Comparison of ENCODE assay signal across 8 cellular contexts in genomic region chr20:46089076-46089337, GRCh38. TPM values are rescaled to one million over a fixed set of nuclear protein-coding genes. Genes with fewer than 3 reads are reported as not detected.
DNase-seq lines count a peak whose midpoint lies in the region; ATAC-seq and TF ChIP-seq lines count a peak whose summit lies in the region.

No MANE protein-coding gene starts in this region.

- H3K27me3 ChIP-seq in HUES6 (ENCODE audit: control insufficient read depth, insufficient read depth, low read length) = no peaks in the 10 kb centered on the region

- peak overlapping the region; percentile 95 for H3K4me3 ChIP-seq in HUES6 (ENCODE audit: low read depth, low read length)
- H3K4me3 ChIP-seq in cardiac fibroblast (replicated peaks in 1 of 2; ENCODE audit: low read depth in 2 of 2, low read length in 2 of 2) = peak overlapping the region; percentile 86 to 88
- H3K4me3 ChIP-seq in mucosa of descending colon = peak overlapping the region; percentile 63

- peak overlapping the region; percentile 96; the same call in 1 of the 2 replicates for H3K27ac ChIP-seq in HUES6 (ENCODE audit: low read depth, low read length)

- DNase-seq in ELR (ENCODE audit: low read depth) = peak; percentile 67
- DNase-seq in cardiac fibroblast (ENCODE audit: low read depth in 2 of 2) = no peak
- no peak for DNase-seq in mucosa of descending colon
- no peak for DNase-seq in stimulated activated CD4-positive, alpha-beta T cell treated with anti-CD3 and anti-CD28 coated beads, Interleukin-2, amount 100 ng/mL, for 24 hours
- DNase-seq in NK-92 treated with Interleukin-12 subunit alpha and Interleukin-12 subunit beta, amount 100 ng/mL, for 24 hours (lab: John Stamatoyannopoulos, UW) = no peak
- DNase-seq in C1 segment of cervical spinal cord (lab: John Stamatoyannopoulos, UW) = no peak

- H3K9me3 ChIP-seq in HUES6 (ENCODE audit: control insufficient read depth, insufficient read depth, low read depth, low read length) = no peaks in the 10 kb centered on the region
- H3K9me3 ChIP-seq in mucosa of descending colon = no peaks in the 10 kb centered on the region

- peak overlapping the region; percentile 100 for H3K9ac ChIP-seq in HUES6 (ENCODE audit: low read length)

- H3K36me3 ChIP-seq in HUES6 (ENCODE audit: control insufficient read depth, insufficient read depth, low read length) (no peaks in the 10 kb centered on the region), mucosa of descending colon (ENCODE audit: low read depth) (no peaks in the 10 kb centered on the region)

- ATAC-seq in mucosa of descending colon (no peak), HG02623 (IDR thresholded peaks at IDR 0.05; ENCODE audit: unreplicated experiment) (no peak)

- TF ChIP-seq CTCF in cardiac fibroblast (IDR thresholded peaks at IDR 0.05; ENCODE audit: low read depth, low read length) (no peak), mucosa of descending colon (IDR thresholded peaks at IDR 0.05) (no peak)

- H3K4me1 ChIP-seq in HUES6 (ENCODE audit: control insufficient read depth, insufficient read depth, low read length) (peaks cover 13% of the 10 kb centered on the region), mucosa of descending colon (ENCODE audit: low read depth) (peaks cover 43% of the 10 kb centered on the region)

- intact Hi-C loops in mucosa of descending colon (cut with DNase I, micrococcal nuclease) = no loop called here

RNA-seq across cellular contexts. Expression of gene NCOA5, which starts 0.8 kb away (rescaled TPM):
- 10 to 100 TPM; 23.7 to 36.6 (median 24.2) TPM for total RNA-seq in mucosa of descending colon

RNA-seq across cellular contexts. Expression of gene CD40, which starts 29.1 kb away (rescaled TPM):
- 1 to 10 TPM; 2.8 to 10.0 (median 6.0) TPM for total RNA-seq in mucosa of descending colon

RNA-seq across cellular contexts. Expression of gene SLC12A5, which starts 60.0 kb away (rescaled TPM):
- 1 to 10 TPM in 1 of 3 donors, not detected in 2; 2.5 TPM for total RNA-seq in mucosa of descending colon
